ENCODE assay signal across 29 cellular contexts in genomic region chr13:35524192-35524591, GRCh38. TPM values are rescaled to one million over a fixed set of nuclear protein-coding genes. Genes with fewer than 3 reads are reported as not detected.
"Had no signal": no experiment of that assay in that cellular context is flagged by ENCODE, and none has a peak within 500 bp of the region (broad histone marks: within the 10 kb centered on the region; RNA-seq: fewer than 3 reads in every experiment).

No MANE protein-coding gene starts in this region.

- H3K36me3 ChIP-seq: Peyer's patch had no signal

- H3K4me1 ChIP-seq: Peyer's patch had no signal

- DNase-seq: activated CD4-positive, alpha-beta memory T cell treated with anti-CD3 and anti-CD28 coated beads for 36 hours; activated CD4-positive, alpha-beta T cell treated with anti-CD3 and anti-CD28 coated beads, Interleukin-2, amount 10 ng/mL, durations not matched to agents 7 days and 5 days; activated CD4-positive, CD25-positive, alpha-beta regulatory T cell; activated CD8-positive, alpha-beta memory T cell treated with anti-CD3 and anti-CD28 coated beads for 24 hours; activated gamma-delta T cell; activated naive CD4-positive, alpha-beta T cell treated with anti-CD3 and anti-CD28 coated beads for 36 hours; activated T-cell treated with anti-CD3 and anti-CD28 coated beads for 4 hours; activated T-cell treated with anti-CD3 and anti-CD28 coated beads, Interleukin-2, amount 50 U/mL, for 48 hours; central memory CD4-positive, alpha-beta T cell; KG1; NCI-H1048; NCI-H1417 treated with DMSO at 0.1 percent for 48 hours; NCI-H1694; NCI-H2029; NCI-H2107; NCI-H2171 treated with DMSO at 0.1 percent for 48 hours; NCI-H226; NCI-H526; NCI-H774; NK-92 treated with Interleukin-12 subunit alpha and Interleukin-12 subunit beta, amount 100 ng/mL, for 24 hours; Peyer's patch; SHP77 treated with DMSO at 0.1 percent for 48 hours; T-cell had no signal

- H3K9me3 ChIP-seq: Peyer's patch had no signal

- H3K4me3 ChIP-seq: Peyer's patch had no signal

- ATAC-seq: activated T-helper 17 cell treated with anti-CD3 and anti-CD28 coated beads, Interleukin-2, amount 50 U/mL, for 72 hours; T-cell had no signal

- H3K27ac ChIP-seq: Peyer's patch, RWPE1, VCaP had no signal

- H3K27me3 ChIP-seq: Peyer's patch had no signal

RNA-seq across cellular contexts. Expression of gene MAB21L1, which starts 47.7 kb away (rescaled TPM):
- total RNA-seq: activated CD4-positive, alpha-beta memory T cell treated with anti-CD3 and anti-CD28 coated beads for 36 hours; activated CD4-positive, alpha-beta T cell treated with anti-CD3 and anti-CD28 coated beads, Interleukin-2, amount 10 ng/mL, durations not matched to agents 7 days and 5 days; activated naive CD4-positive, alpha-beta T cell treated with anti-CD3 and anti-CD28 coated beads for 36 hours; activated T-helper 17 cell treated with anti-CD3 and anti-CD28 coated beads, Interleukin-2, amount 50 U/mL, for 72 hours; NCI-H460; T-cell; T-helper 2 cell treated with Interferon-gamma antibody and Interleukin-4, amounts not matched to agents 100 ng/mL and 5 ng/mL, for 36 hours had no signal
- polyA plus RNA-seq: IgD-negative memory B cell had no signal
